In genomic region chr11:85732968-85733367, GRCh38 we compare ENCODE assay signal across 14 cellular contexts. TPM values are rescaled to one million over a fixed set of nuclear protein-coding genes. Genes with fewer than 3 reads are reported as not detected.
"Had no signal": no experiment of that assay in that cellular context is flagged by ENCODE, and none has a peak within 500 bp of the region (broad histone marks: within the 10 kb centered on the region; RNA-seq: fewer than 3 reads in every experiment).

No MANE protein-coding gene starts in this region.

- DNase-seq: activated gamma-delta T cell; activated T-cell treated with anti-CD3 and anti-CD28 coated beads, Interleukin-2, amount 50 U/mL, for 24 hours; amygdala; effector memory CD4-positive, alpha-beta T cell; mesendoderm; nephron progenitor cell; sigmoid colon; stimulated activated CD4-positive, alpha-beta T cell treated with anti-CD3 and anti-CD28 coated beads, Interleukin-2, amount 100 ng/mL, for 24 hours; stimulated activated naive B cell treated with anti-CD40 and anti-IgM and Interleukin-4, amounts not matched to agents 10 μg/mL and 1 μg/mL and 100 μg/mL, for 72 hours; substantia nigra; transverse colon had no signal

- H3K4me1 ChIP-seq: sigmoid colon had no signal

- H3K27ac ChIP-seq: epithelial cell of prostate, hepatocyte, sigmoid colon, transverse colon had no signal

- ATAC-seq: stimulated activated naive B cell treated with anti-CD40 and anti-IgM and Interleukin-4, amounts not matched to agents 10 μg/mL and 1 μg/mL and 100 μg/mL, for 72 hours had no signal

- H3K9me3 ChIP-seq: sigmoid colon, transverse colon had no signal

- H3K27me3 ChIP-seq: hepatocyte, sigmoid colon, transverse colon had no signal

- H3K4me3 ChIP-seq: hepatocyte, sigmoid colon, transverse colon had no signal

- H3K36me3 ChIP-seq: sigmoid colon had no signal

RNA-seq across cellular contexts. Expression of gene CCDC89, which starts 47.0 kb away (rescaled TPM):
- total RNA-seq: pulmonary artery endothelial cell had no signal
